9 cellular contexts compared by ENCODE assay signal in the genomic region with DNA sequence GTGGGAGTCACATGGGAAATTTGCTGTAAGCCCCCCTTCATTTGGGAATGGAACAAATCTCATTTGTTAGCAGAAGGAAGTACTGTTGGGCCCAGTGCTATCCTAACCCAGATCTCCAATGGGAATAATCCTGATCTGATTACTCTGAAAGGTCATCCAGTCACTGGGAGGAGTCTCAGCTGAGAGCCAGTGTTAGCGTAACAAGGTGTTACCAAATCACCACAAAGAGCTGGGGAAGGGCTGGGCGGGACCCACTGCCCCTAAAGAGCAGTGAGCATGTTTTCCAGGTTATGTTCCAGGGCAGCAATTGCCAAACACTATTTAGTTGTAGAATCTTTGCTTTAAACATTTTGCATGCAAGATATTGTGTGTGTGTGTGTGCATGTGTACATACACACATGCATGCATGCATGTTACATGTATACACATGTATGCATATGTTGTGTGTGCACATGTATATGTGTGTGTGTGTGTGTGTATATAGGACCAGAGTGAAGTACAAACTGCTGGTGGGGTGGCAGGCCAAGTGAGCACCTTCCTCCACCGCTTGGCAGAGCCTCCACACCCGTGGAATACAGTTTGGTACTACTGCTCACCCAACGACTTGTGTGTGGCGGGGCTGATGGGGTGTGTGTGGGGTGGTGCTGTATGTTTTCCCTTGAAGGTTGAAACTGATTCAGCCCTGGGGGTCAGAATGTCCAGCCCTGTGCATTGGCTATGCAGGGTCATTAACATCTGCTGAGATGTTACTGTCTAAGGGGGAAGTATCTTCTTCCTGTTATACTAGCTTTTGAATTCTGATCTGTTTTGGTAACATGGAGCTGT. TPM values are rescaled to one million over a fixed set of nuclear protein-coding genes. Genes with fewer than 3 reads are reported as not detected.
A peak's percentile ranks its signal among the peaks of the same experiment; 100 is the strongest.
DNase-seq lines count a peak whose midpoint lies in the region; ATAC-seq, FAIRE-seq and TF ChIP-seq lines count a peak whose summit lies in the region.
"Had no signal": no experiment of that assay in that cellular context is flagged by ENCODE, and none has a peak within 500 bp of the region (broad histone marks: within the 10 kb centered on the region; RNA-seq: fewer than 3 reads in every experiment).

No MANE protein-coding gene starts in this region.

- no peaks in the 10 kb centered on the region for H3K27me3 ChIP-seq in liver (ENCODE audit: control insufficient read depth in 4 of 4, insufficient read depth in 4 of 4, low read length in 3 of 4)

- no peak for FAIRE-seq in D721Med (lab: Jason Lieb, UNC)

- H3K4me3 ChIP-seq in liver (ENCODE audit: low read depth in 1 of 3, low read length in 3 of 3), result no peak overlapping the region

- H3K27ac ChIP-seq in liver (ENCODE audit: low read depth in 1 of 2, low read length in 2 of 2), result peak overlapping the region; percentile 16 to 47

- ATAC-seq in GM18499 (IDR thresholded peaks at IDR 0.05; ENCODE audit: insufficient read depth, unreplicated experiment) (peak; percentile 1), GM21737 (IDR thresholded peaks at IDR 0.05; ENCODE audit: unreplicated experiment) (peak; percentile 21), GM18517 (IDR thresholded peaks at IDR 0.05; ENCODE audit: unreplicated experiment) (no peak)

- no peak for TF ChIP-seq CTCF in liver (IDR thresholded peaks at IDR 0.05; ENCODE audit: low read depth, low read length, missing input control)
- no peak for TF ChIP-seq CTCF in D721Med (IDR thresholded peaks at IDR 0.05; ENCODE audit: insufficient read depth, missing control alignments)

- H3K9ac ChIP-seq in liver (ENCODE audit: low read depth in 1 of 2, low read length in 2 of 2), result no peak overlapping the region

- 71% methylated on average over 6 of the region's 6 CpGs for WGBS in liver

- DNase-seq in MV-4-11 (lab: John Stamatoyannopoulos, UW) (peak; percentile 68), NCI-H187 treated with DMSO at 0.1 percent for 48 hours (lab: John Stamatoyannopoulos, UW) (no peak), D721Med (ENCODE audit: insufficient read length, low spot score) (no peak), NCI-H2171 (lab: John Stamatoyannopoulos, UW) (no peak)

- no peak for TF ChIP-seq RAD21 in liver (IDR thresholded peaks at IDR 0.05)

- peaks cover 0 to 3% (median 0%) of the 10 kb centered on the region in 4 donors for H3K4me1 ChIP-seq in liver (ENCODE audit: control insufficient read depth in 4 of 4, insufficient read depth in 4 of 4, low read length in 3 of 4)

- H3K9me3 ChIP-seq in liver (ENCODE audit: control insufficient read depth in 4 of 4, low read length in 3 of 4), result no peaks in the 10 kb centered on the region

- H3K36me3 ChIP-seq in liver (ENCODE audit: control insufficient read depth in 4 of 4, insufficient read depth in 3 of 4, low read depth in 1 of 4, low read length in 3 of 4), result no peaks in the 10 kb centered on the region

TF ChIP-seq in liver, 16 proteins besides CTCF, POLR2A, EP300 and RAD21:
- TF ChIP-seq HNF4A (conservative IDR thresholded peaks at IDR 0.05) (no peak), HNF4G (IDR thresholded peaks at IDR 0.05) (no peak), REST (IDR thresholded peaks at IDR 0.05) (no peak), YY1 (IDR thresholded peaks at IDR 0.05) (no peak)
- TF ChIP-seq, protein P1, sequence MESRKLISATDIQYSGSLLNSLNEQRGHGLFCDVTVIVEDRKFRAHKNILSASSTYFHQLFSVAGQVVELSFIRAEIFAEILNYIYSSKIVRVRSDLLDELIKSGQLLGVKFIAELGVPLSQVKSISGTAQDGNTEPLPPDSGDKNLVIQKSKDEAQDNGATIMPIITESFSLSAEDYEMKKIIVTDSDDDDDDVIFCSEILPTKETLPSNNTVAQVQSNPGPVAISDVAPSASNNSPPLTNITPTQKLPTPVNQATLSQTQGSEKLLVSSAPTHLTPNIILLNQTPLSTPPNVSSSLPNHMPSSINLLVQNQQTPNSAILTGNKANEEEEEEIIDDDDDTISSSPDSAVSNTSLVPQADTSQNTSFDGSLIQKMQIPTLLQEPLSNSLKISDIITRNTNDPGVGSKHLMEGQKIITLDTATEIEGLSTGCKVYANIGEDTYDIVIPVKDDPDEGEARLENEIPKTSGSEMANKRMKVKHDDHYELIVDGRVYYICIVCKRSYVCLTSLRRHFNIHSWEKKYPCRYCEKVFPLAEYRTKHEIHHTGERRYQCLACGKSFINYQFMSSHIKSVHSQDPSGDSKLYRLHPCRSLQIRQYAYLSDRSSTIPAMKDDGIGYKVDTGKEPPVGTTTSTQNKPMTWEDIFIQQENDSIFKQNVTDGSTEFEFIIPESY (IDR thresholded peaks at IDR 0.05), result no peak

RNA-seq across cellular contexts. Expression of gene INPP5D, which starts 15.2 kb away (rescaled TPM):
- 10 to 100 TPM in 1 of 2 donors, 1 to 10 TPM in 1; 8.9 to 18.8 TPM for total RNA-seq in liver
- 1 to 10 TPM; 2.9 to 4.2 TPM for polyA plus RNA-seq in liver

RNA-seq across cellular contexts. Expression of gene NEU2, which starts 42.9 kb away (rescaled TPM):
- not detected for total RNA-seq in liver
- polyA plus RNA-seq in liver, result not detected
- total RNA-seq: activated naive CD4-positive, alpha-beta T cell treated with anti-CD3 and anti-CD28 coated beads, Interleukin-2, amount 50 U/mL, for 72 hours had no signal
